1 cellular context compared by ENCODE assay signal in the genomic region with DNA sequence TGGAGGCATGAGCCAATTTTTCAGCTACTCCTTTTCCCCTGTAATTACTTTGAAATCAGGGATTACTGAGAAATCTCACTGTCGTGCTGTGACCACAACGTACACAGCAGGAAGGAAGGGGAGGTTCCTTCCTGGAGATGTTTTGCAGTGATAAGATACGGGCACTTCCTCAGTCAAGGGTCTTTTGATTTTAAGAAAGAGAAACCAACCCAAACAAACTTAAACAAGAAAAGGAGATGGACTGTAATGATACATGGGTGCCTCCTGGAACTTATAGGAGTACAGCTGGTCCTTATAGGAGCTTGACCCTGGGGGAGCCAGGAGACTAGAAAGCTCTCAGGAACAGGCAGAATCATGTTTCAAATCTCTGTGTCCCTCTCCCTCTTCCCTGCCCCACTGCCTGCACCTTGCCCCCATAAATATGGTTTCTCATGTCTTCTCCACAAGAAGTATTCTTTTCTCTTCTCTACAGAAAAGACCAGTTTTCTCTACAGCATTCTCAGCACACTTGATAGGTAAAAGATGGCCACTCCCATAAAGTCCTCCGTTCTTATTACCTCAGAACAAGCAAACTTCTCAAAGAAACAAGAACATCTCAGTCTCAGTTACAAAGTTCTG.
TF ChIP-seq lines count a peak whose summit lies in the region.

No MANE protein-coding gene starts in this region.

TF ChIP-seq in H1, 55 proteins besides CTCF, POLR2A, EP300 and RAD21 (continued from another document):
- TF ChIP-seq, protein P1, sequence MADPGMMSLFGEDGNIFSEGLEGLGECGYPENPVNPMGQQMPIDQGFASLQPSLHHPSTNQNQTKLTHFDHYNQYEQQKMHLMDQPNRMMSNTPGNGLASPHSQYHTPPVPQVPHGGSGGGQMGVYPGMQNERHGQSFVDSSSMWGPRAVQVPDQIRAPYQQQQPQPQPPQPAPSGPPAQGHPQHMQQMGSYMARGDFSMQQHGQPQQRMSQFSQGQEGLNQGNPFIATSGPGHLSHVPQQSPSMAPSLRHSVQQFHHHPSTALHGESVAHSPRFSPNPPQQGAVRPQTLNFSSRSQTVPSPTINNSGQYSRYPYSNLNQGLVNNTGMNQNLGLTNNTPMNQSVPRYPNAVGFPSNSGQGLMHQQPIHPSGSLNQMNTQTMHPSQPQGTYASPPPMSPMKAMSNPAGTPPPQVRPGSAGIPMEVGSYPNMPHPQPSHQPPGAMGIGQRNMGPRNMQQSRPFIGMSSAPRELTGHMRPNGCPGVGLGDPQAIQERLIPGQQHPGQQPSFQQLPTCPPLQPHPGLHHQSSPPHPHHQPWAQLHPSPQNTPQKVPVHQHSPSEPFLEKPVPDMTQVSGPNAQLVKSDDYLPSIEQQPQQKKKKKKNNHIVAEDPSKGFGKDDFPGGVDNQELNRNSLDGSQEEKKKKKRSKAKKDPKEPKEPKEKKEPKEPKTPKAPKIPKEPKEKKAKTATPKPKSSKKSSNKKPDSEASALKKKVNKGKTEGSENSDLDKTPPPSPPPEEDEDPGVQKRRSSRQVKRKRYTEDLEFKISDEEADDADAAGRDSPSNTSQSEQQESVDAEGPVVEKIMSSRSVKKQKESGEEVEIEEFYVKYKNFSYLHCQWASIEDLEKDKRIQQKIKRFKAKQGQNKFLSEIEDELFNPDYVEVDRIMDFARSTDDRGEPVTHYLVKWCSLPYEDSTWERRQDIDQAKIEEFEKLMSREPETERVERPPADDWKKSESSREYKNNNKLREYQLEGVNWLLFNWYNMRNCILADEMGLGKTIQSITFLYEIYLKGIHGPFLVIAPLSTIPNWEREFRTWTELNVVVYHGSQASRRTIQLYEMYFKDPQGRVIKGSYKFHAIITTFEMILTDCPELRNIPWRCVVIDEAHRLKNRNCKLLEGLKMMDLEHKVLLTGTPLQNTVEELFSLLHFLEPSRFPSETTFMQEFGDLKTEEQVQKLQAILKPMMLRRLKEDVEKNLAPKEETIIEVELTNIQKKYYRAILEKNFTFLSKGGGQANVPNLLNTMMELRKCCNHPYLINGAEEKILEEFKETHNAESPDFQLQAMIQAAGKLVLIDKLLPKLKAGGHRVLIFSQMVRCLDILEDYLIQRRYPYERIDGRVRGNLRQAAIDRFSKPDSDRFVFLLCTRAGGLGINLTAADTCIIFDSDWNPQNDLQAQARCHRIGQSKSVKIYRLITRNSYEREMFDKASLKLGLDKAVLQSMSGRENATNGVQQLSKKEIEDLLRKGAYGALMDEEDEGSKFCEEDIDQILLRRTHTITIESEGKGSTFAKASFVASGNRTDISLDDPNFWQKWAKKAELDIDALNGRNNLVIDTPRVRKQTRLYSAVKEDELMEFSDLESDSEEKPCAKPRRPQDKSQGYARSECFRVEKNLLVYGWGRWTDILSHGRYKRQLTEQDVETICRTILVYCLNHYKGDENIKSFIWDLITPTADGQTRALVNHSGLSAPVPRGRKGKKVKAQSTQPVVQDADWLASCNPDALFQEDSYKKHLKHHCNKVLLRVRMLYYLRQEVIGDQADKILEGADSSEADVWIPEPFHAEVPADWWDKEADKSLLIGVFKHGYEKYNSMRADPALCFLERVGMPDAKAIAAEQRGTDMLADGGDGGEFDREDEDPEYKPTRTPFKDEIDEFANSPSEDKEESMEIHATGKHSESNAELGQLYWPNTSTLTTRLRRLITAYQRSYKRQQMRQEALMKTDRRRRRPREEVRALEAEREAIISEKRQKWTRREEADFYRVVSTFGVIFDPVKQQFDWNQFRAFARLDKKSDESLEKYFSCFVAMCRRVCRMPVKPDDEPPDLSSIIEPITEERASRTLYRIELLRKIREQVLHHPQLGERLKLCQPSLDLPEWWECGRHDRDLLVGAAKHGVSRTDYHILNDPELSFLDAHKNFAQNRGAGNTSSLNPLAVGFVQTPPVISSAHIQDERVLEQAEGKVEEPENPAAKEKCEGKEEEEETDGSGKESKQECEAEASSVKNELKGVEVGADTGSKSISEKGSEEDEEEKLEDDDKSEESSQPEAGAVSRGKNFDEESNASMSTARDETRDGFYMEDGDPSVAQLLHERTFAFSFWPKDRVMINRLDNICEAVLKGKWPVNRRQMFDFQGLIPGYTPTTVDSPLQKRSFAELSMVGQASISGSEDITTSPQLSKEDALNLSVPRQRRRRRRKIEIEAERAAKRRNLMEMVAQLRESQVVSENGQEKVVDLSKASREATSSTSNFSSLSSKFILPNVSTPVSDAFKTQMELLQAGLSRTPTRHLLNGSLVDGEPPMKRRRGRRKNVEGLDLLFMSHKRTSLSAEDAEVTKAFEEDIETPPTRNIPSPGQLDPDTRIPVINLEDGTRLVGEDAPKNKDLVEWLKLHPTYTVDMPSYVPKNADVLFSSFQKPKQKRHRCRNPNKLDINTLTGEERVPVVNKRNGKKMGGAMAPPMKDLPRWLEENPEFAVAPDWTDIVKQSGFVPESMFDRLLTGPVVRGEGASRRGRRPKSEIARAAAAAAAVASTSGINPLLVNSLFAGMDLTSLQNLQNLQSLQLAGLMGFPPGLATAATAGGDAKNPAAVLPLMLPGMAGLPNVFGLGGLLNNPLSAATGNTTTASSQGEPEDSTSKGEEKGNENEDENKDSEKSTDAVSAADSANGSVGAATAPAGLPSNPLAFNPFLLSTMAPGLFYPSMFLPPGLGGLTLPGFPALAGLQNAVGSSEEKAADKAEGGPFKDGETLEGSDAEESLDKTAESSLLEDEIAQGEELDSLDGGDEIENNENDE (IDR thresholded peaks at IDR 0.05; ENCODE audit: insufficient replicate concordance, low read length) = no peak
- no peak for TF ChIP-seq CBX5 (IDR thresholded peaks at IDR 0.05; ENCODE audit: low read depth, low read length)
- no peak for TF ChIP-seq RFX5 (IDR thresholded peaks at IDR 0.05; ENCODE audit: borderline replicate concordance, low read depth, low read length)
- TF ChIP-seq, protein P2, sequence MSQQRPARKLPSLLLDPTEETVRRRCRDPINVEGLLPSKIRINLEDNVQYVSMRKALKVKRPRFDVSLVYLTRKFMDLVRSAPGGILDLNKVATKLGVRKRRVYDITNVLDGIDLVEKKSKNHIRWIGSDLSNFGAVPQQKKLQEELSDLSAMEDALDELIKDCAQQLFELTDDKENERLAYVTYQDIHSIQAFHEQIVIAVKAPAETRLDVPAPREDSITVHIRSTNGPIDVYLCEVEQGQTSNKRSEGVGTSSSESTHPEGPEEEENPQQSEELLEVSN (IDR thresholded peaks at IDR 0.05) = no peak
- no peak for TF ChIP-seq BCL11A (IDR thresholded peaks at IDR 0.05; ENCODE audit: low read depth in 2 of 2, low read length in 2 of 2)
- TF ChIP-seq, protein P3, sequence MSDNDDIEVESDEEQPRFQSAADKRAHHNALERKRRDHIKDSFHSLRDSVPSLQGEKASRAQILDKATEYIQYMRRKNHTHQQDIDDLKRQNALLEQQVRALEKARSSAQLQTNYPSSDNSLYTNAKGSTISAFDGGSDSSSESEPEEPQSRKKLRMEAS (IDR thresholded peaks at IDR 0.05) = no peak
- no peak for TF ChIP-seq CBX8 (IDR thresholded peaks at IDR 0.05; ENCODE audit: borderline replicate concordance, low read depth, low read length)
- no peak for TF ChIP-seq EGR1 (IDR thresholded peaks at IDR 0.05; ENCODE audit: borderline replicate concordance, low read depth, low read length)
- no peak for TF ChIP-seq RNF2 (IDR thresholded peaks at IDR 0.05; ENCODE audit: borderline replicate concordance, low read depth, low read length, missing control alignments, poor library complexity, severe bottlenecking)
- TF ChIP-seq SP4 (IDR thresholded peaks at IDR 0.05; ENCODE audit: low read length) = no peak
- TF ChIP-seq RXRA (IDR thresholded peaks at IDR 0.05; ENCODE audit: insufficient read depth, low read depth, low read length) = no peak
- no peak for TF ChIP-seq NRF1 (IDR thresholded peaks at IDR 0.05; ENCODE audit: low read depth, low read length)
- no peak for TF ChIP-seq GABPA (IDR thresholded peaks at IDR 0.05; ENCODE audit: borderline replicate concordance, insufficient read depth, low read length)
- TF ChIP-seq TBP (IDR thresholded peaks at IDR 0.05; ENCODE audit: low read depth, low read length) = no peak
